ENCODE assay signal across 13 cellular contexts in the genomic region with DNA sequence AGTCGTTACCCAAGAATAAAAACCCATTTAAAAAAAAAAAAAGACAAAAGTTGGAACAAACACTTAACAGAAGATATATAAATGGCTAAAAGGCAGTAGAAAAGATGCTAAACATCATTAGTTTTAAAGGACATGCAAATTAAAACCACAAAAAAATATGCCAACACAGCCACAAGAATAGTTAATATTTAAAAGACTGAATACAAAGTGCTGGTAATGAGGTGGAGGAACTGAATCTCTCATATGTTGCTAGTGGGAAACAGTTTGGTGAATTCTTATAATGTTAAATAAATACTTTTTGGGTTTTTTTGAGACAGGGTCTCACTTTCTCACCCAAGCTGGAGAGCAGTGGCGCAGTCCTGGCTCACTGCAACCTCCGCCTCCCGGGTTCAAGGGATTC.
DNase-seq lines count a peak whose midpoint lies in the region; ATAC-seq lines count a peak whose summit lies in the region.
"Had no signal": no experiment of that assay in that cellular context is flagged by ENCODE, and none has a peak within 500 bp of the region (broad histone marks: within the 10 kb centered on the region; RNA-seq: fewer than 3 reads in every experiment).

No MANE protein-coding gene starts in this region.

- no peak for DNase-seq in GM19240 (ENCODE audit: insufficient read length, low spot score)
- DNase-seq: activated gamma-delta T cell, dermis blood vessel endothelial cell, H7, lower lobe of right lung, natural killer cell had no signal

- peak; percentile 89 for ATAC-seq in GM18517 (IDR thresholded peaks at IDR 0.05; ENCODE audit: unreplicated experiment)
- ATAC-seq in GM19467 (IDR thresholded peaks at IDR 0.05; ENCODE audit: unreplicated experiment): peak; percentile 87
- peak; percentile 98 for ATAC-seq in HG02938 (IDR thresholded peaks at IDR 0.05; ENCODE audit: unreplicated experiment)
- ATAC-seq in HG03521 (IDR thresholded peaks at IDR 0.05; ENCODE audit: unreplicated experiment): peak; percentile 81
- no peak for ATAC-seq in HG03439 (IDR thresholded peaks at IDR 0.05; ENCODE audit: unreplicated experiment)
- ATAC-seq in GM19328 (IDR thresholded peaks at IDR 0.05; ENCODE audit: unreplicated experiment): no peak
- ATAC-seq in HG02885 (IDR thresholded peaks at IDR 0.05; ENCODE audit: poor library complexity, unreplicated experiment): no peak
- ATAC-seq: lower lobe of right lung, natural killer cell had no signal

Comparison
In these comparisons a context has a peak if more than half of its experiments do, and no peak if none do; other contexts are left out.
1. ATAC-seq: peak in GM18517 (single experiment), GM19467 (single experiment), HG02938 (single experiment) and HG03521 (single experiment); none in HG03439 (single experiment), GM19328 (single experiment) and HG02885 (single experiment).